9 cellular contexts compared by ENCODE assay signal in the genomic region with DNA sequence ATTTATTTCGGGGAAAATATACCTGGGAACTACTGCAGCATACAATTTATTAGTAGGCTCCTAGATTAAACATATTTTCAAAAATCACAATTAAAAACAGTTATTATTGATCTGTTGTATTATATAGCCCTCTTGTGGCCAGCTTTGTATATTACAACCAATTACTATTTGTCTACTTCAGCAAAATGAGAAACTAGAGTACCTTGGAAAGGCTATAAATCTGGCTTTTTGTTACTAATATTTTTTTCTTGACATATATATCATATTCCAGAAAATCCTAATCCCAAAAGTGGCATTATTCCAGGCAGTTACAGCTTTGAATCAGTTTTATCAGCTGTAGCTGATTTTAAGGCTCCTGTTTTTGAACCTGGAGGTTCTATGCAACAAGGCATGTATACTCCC.
DNase-seq lines count a peak whose midpoint lies in the region; ATAC-seq, FAIRE-seq and TF ChIP-seq lines count a peak whose summit lies in the region.
"Had no signal": no experiment of that assay in that cellular context is flagged by ENCODE, and none has a peak within 500 bp of the region (broad histone marks: within the 10 kb centered on the region; RNA-seq: fewer than 3 reads in every experiment).

No MANE protein-coding gene starts in this region.

- no peak overlapping the region for H3K4me3 ChIP-seq in keratinocyte (ENCODE audit: control insufficient read depth in 2 of 3, extremely low read depth in 1 of 3, insufficient read depth in 2 of 3, low read depth in 1 of 3, low read length in 3 of 3)
- H3K4me3 ChIP-seq in upper lobe of right lung, result no peak overlapping the region
- H3K4me3 ChIP-seq: BLaER1 treated with 17β-estradiol and CSF1 and Interleukin-3, amounts not matched to agents 10 nM and 100 nM had no signal

- no peaks in the 10 kb centered on the region for H3K36me3 ChIP-seq in keratinocyte (ENCODE audit: control insufficient read depth in 2 of 2, extremely low read depth in 1 of 2, insufficient read depth in 2 of 2, low read length in 2 of 2)
- peaks cover 28% of the 10 kb centered on the region for H3K36me3 ChIP-seq in upper lobe of right lung

- DNase-seq in NCI-H1436 (lab: John Stamatoyannopoulos, UW) (peak; percentile 56), NCI-H1436 treated with DMSO at 0.1 percent for 48 hours (lab: John Stamatoyannopoulos, UW) (no peak), NCI-H146 treated with DMSO at 0.1 percent for 48 hours (lab: John Stamatoyannopoulos, UW; ENCODE audit: unreplicated experiment) (peak; percentile 1), activated B cell treated with CpG ODN at 0.5 μM for 24 hours (no peak), keratinocyte (ENCODE audit: low read depth, low spot score) (no peak), upper lobe of right lung (no peak)

- peak; percentile 99 for TF ChIP-seq CTCF in activated B cell treated with CpG ODN at 0.5 μM for 24 hours (IDR thresholded peaks at IDR 0.05)
- TF ChIP-seq CTCF in keratinocyte (optimal IDR thresholded peaks at IDR 0.05 in 1 of 3, IDR thresholded peaks at IDR 0.05 in 1 of 3, conservative IDR thresholded peaks at IDR 0.05 in 1 of 3; ENCODE audit: extremely low read depth in 1 of 3, insufficient read depth in 2 of 3, low read length in 3 of 3), result peak in 2 of 3 experiments; percentile 13 to 45
- TF ChIP-seq CTCF in upper lobe of right lung (IDR thresholded peaks at IDR 0.05), result peak; percentile 80

- H3K27ac ChIP-seq in keratinocyte (ENCODE audit: control insufficient read depth, insufficient read depth, low read length) (no peak overlapping the region), upper lobe of right lung (no peak overlapping the region)
- H3K27ac ChIP-seq: BLaER1 treated with 17β-estradiol and CSF1 and Interleukin-3, amounts not matched to agents 10 nM and 100 nM had no signal

- H3K36me3 Mint-ChIP-seq in activated B cell treated with CpG ODN at 0.5 μM for 24 hours (ENCODE audit: low read depth), result peaks cover 43% of the 10 kb centered on the region

- ATAC-seq in activated B cell treated with CpG ODN at 0.5 μM for 24 hours (ENCODE audit: low read depth), result peak; percentile 40
- peak; percentile 55 for ATAC-seq in upper lobe of right lung
- ATAC-seq in GM21717 (IDR thresholded peaks at IDR 0.05; ENCODE audit: unreplicated experiment), result no peak
- no peak for ATAC-seq in GM19467 (IDR thresholded peaks at IDR 0.05; ENCODE audit: unreplicated experiment)

- H3K4me1 Mint-ChIP-seq in activated B cell treated with CpG ODN at 0.5 μM for 24 hours, result no peaks in the 10 kb centered on the region

- no peak for FAIRE-seq in keratinocyte (lab: Jason Lieb, UNC)

- H3K9me3 ChIP-seq in keratinocyte (ENCODE audit: control insufficient read depth, low read depth, low read length) (no peaks in the 10 kb centered on the region), upper lobe of right lung (no peaks in the 10 kb centered on the region)
- H3K9me3 ChIP-seq: BLaER1 treated with 17β-estradiol and CSF1 and Interleukin-3, amounts not matched to agents 10 nM and 100 nM had no signal

- H3K9me3 Mint-ChIP-seq in activated B cell treated with CpG ODN at 0.5 μM for 24 hours, result no peaks in the 10 kb centered on the region

- no peak overlapping the region for H3K9ac ChIP-seq in keratinocyte (ENCODE audit: control insufficient read depth, extremely low read depth, insufficient read depth, low read length)
- H3K9ac ChIP-seq: BLaER1 treated with 17β-estradiol and CSF1 and Interleukin-3, amounts not matched to agents 10 nM and 100 nM had no signal

- no peak overlapping the region for H3K4me3 Mint-ChIP-seq in activated B cell treated with CpG ODN at 0.5 μM for 24 hours

- H3K79me2 ChIP-seq in keratinocyte (ENCODE audit: control insufficient read depth, insufficient read depth, low read length), result no peaks in the 10 kb centered on the region

- CTCF ChIA-PET in activated B cell treated with CpG ODN at 0.5 μM for 24 hours (lab: Charles Lee), result interaction anchor here (1.2 to 2.8 kb wide), 3 partner anchors 104 to 403 kb away, joined by 3 to 12 read pairs (median 12); a partner anchor contains a TSS

- no peak overlapping the region for H2AFZ ChIP-seq in keratinocyte (ENCODE audit: control insufficient read depth, low read length)

- no peaks in the 10 kb centered on the region for H3K9me1 ChIP-seq in keratinocyte (ENCODE audit: control insufficient read depth, extremely low read depth, insufficient read depth, low read length)

- H3K27me3 ChIP-seq in keratinocyte (ENCODE audit: control insufficient read depth, extremely low read depth, insufficient read depth, low read length) (no peaks in the 10 kb centered on the region), upper lobe of right lung (no peaks in the 10 kb centered on the region)
- H3K27me3 ChIP-seq: BLaER1 treated with 17β-estradiol and CSF1 and Interleukin-3, amounts not matched to agents 10 nM and 100 nM had no signal

- H4K20me1 ChIP-seq in keratinocyte (ENCODE audit: control insufficient read depth, extremely low read depth, insufficient read depth, low read length), result no peaks in the 10 kb centered on the region

- no peaks in the 10 kb centered on the region for H3K27me3 Mint-ChIP-seq in activated B cell treated with CpG ODN at 0.5 μM for 24 hours

- H3K4me1 ChIP-seq in keratinocyte (ENCODE audit: control insufficient read depth, extremely low read depth, insufficient read depth, low read length), result no peaks in the 10 kb centered on the region
- no peaks in the 10 kb centered on the region for H3K4me1 ChIP-seq in upper lobe of right lung

- intact Hi-C loops in activated B cell treated with CpG ODN at 0.5 μM for 24 hours (cut with micrococcal nuclease) (loop anchor here (1.0 kb wide), 3 partner anchors 104 to 967 kb away; a partner anchor contains a TSS), upper lobe of right lung (cut with DNase I) (no loop called here)

- H3K27ac Mint-ChIP-seq in activated B cell treated with CpG ODN at 0.5 μM for 24 hours, result no peak overlapping the region

- POLR2A ChIA-PET in activated B cell treated with CpG ODN at 0.5 μM for 24 hours (lab: Charles Lee), result no interaction called here

- dilution Hi-C loops in keratinocyte (cut with MboI; ENCODE audit: extremely low pct_ligation_motif_present, low sequenced_read_pairs), result no loop called here

- H3K4me2 ChIP-seq in keratinocyte (ENCODE audit: control insufficient read depth, extremely low read depth, insufficient read depth, low read depth, low read length), result no peak overlapping the region
- H3K4me2 ChIP-seq: BLaER1 treated with 17β-estradiol and CSF1 and Interleukin-3, amounts not matched to agents 10 nM and 100 nM had no signal

Comparison
In these comparisons a context has a peak if more than half of its experiments do, and no peak if none do; other contexts are left out.
1. DNase-seq: peak in NCI-H1436 (single experiment) and NCI-H146 treated with DMSO at 0.1 percent for 48 hours (single experiment); none in NCI-H1436 treated with DMSO at 0.1 percent for 48 hours (single experiment), activated B cell treated with CpG ODN at 0.5 μM for 24 hours (single experiment), keratinocyte (single experiment) and upper lobe of right lung (single experiment).
2. ATAC-seq: peak in activated B cell treated with CpG ODN at 0.5 μM for 24 hours (single experiment) and upper lobe of right lung (single experiment); none in GM21717 (single experiment) and GM19467 (single experiment).
3. CTCF ChIP-seq: peak in every context shown above with its lines; median percentile 99 in activated B cell treated with CpG ODN at 0.5 μM for 24 hours; 80 in upper lobe of right lung; 29 in keratinocyte.